In genomic region chr4:99383833-99384392, GRCh38 we compare ENCODE assay signal across 16 cellular contexts. TPM values are rescaled to one million over a fixed set of nuclear protein-coding genes. Genes with fewer than 3 reads are reported as not detected.
A peak's percentile ranks its signal among the peaks of the same experiment; 100 is the strongest.
DNase-seq lines count a peak whose midpoint lies in the region; ATAC-seq and TF ChIP-seq lines count a peak whose summit lies in the region.
"Had no signal": no experiment of that assay in that cellular context is flagged by ENCODE, and none has a peak within 500 bp of the region (broad histone marks: within the 10 kb centered on the region; RNA-seq: fewer than 3 reads in every experiment).

No MANE protein-coding gene starts in this region.

- no peaks in the 10 kb centered on the region for H3K4me1 ChIP-seq in A673 (ENCODE audit: insufficient read depth, low read length, poor library complexity, severe bottlenecking)
- H3K4me1 ChIP-seq in ovary (ENCODE audit: insufficient read depth): peaks cover 9% of the 10 kb centered on the region

- DNase-seq in A673 (ENCODE audit: low spot score) (peak; percentile 5), amniotic stem cell (lab: John Stamatoyannopoulos, UW) (peak; percentile 83), foreskin fibroblast (peak; percentile 90 to 95), ovary (peak; percentile 59 to 82 (median 64)), NCI-H1105 (lab: John Stamatoyannopoulos, UW) (no peak), H7 (no peak)
- no peak for DNase-seq in activated CD4-positive, alpha-beta T cell treated with anti-CD3 and anti-CD28 coated beads, Interleukin-2, amount 10 ng/mL, durations not matched to agents 7 days and 5 days
- DNase-seq: activated CD4-positive, alpha-beta T cell treated with anti-CD3 and anti-CD28 coated beads for 36 hours; activated naive CD4-positive, alpha-beta T cell; DND-41; endodermal cell had no signal

- TF ChIP-seq CTCF in A673 (conservative IDR thresholded peaks at IDR 0.05; ENCODE audit: low read depth, low read length): no peak
- no peak for TF ChIP-seq CTCF in foreskin fibroblast (IDR thresholded peaks at IDR 0.05; ENCODE audit: low read depth, low read length)
- no peak for TF ChIP-seq CTCF in ovary (IDR thresholded peaks at IDR 0.05)

- H3K27ac ChIP-seq in A673 (ENCODE audit: low read depth, low read length, poor library complexity, severe bottlenecking): no peak overlapping the region
- H3K27ac ChIP-seq in ovary: peak overlapping the region; percentile 70 to 88
- H3K27ac ChIP-seq: KMS-11 had no signal

- H3K36me3 ChIP-seq in A673 (ENCODE audit: insufficient read depth, low read length, poor library complexity, severe bottlenecking): no peaks in the 10 kb centered on the region
- no peaks in the 10 kb centered on the region for H3K36me3 ChIP-seq in ovary
- H3K36me3 ChIP-seq in H7 (replicated peaks; ENCODE audit: control insufficient read depth, insufficient read depth, low read length): no peaks in the 10 kb centered on the region

- H3K9me3 ChIP-seq in A673 (ENCODE audit: low read depth, low read length, poor library complexity, severe bottlenecking): no peaks in the 10 kb centered on the region
- H3K9me3 ChIP-seq in ovary: no peaks in the 10 kb centered on the region

- WGBS in ovary, 3 donors: 4 to 8% (median 5%) methylated on average over 5 of the region's 5 CpGs

- POLR2A ChIA-PET in A673 (lab: Charles Lee; ENCODE audit: low non-redundant PET): no interaction called here
- POLR2A ChIA-PET in activated CD4-positive, alpha-beta T cell treated with anti-CD3 and anti-CD28 coated beads, Interleukin-2, amount 10 ng/mL, durations not matched to agents 7 days and 5 days (lab: Charles Lee): no interaction called here

- H3K4me3 ChIP-seq in A673 (ENCODE audit: low read depth, low read length, poor library complexity, severe bottlenecking) (no peak overlapping the region), foreskin fibroblast (ENCODE audit: low read depth in 1 of 2, low read length in 2 of 2) (no peak overlapping the region), ovary (no peak overlapping the region), H7 (ENCODE audit: insufficient read depth, low read depth, low read length) (no peak overlapping the region)

- CTCF ChIA-PET in A673 (lab: Charles Lee): no interaction called here
- CTCF ChIA-PET in activated CD4-positive, alpha-beta T cell treated with anti-CD3 and anti-CD28 coated beads, Interleukin-2, amount 10 ng/mL, durations not matched to agents 7 days and 5 days (lab: Charles Lee): no interaction called here

- TF ChIP-seq POLR2A in ovary (IDR thresholded peaks at IDR 0.05): no peak

- H3K4me1 Mint-ChIP-seq in activated CD4-positive, alpha-beta T cell treated with anti-CD3 and anti-CD28 coated beads, Interleukin-2, amount 10 ng/mL, durations not matched to agents 7 days and 5 days: no peaks in the 10 kb centered on the region
- H3K4me1 Mint-ChIP-seq: activated CD4-positive, alpha-beta T cell treated with anti-CD3 and anti-CD28 coated beads for 36 hours had no signal

- H3K9me3 Mint-ChIP-seq in activated CD4-positive, alpha-beta T cell treated with anti-CD3 and anti-CD28 coated beads, Interleukin-2, amount 10 ng/mL, durations not matched to agents 7 days and 5 days: peaks cover 4% of the 10 kb centered on the region

- H3K27me3 ChIP-seq in A673 (replicated peaks; ENCODE audit: insufficient read depth, low read depth, low read length, poor library complexity) (no peaks in the 10 kb centered on the region), ovary (no peaks in the 10 kb centered on the region), H7 (ENCODE audit: control insufficient read depth, insufficient read depth, low read length) (no peaks in the 10 kb centered on the region)

- no peak overlapping the region for H3K4me3 Mint-ChIP-seq in activated CD4-positive, alpha-beta T cell treated with anti-CD3 and anti-CD28 coated beads, Interleukin-2, amount 10 ng/mL, durations not matched to agents 7 days and 5 days
- H3K4me3 Mint-ChIP-seq: activated CD4-positive, alpha-beta T cell treated with anti-CD3 and anti-CD28 coated beads for 36 hours; endodermal cell had no signal

- no peak for ATAC-seq in GM21447 (IDR thresholded peaks at IDR 0.05; ENCODE audit: unreplicated experiment)
- ATAC-seq: activated CD4-positive, alpha-beta T cell treated with anti-CD3 and anti-CD28 coated beads for 36 hours had no signal

- TF ChIP-seq EP300 in ovary (IDR thresholded peaks at IDR 0.05): peak; percentile 19

- peaks cover 30% of the 10 kb centered on the region for H3K27me3 Mint-ChIP-seq in activated CD4-positive, alpha-beta T cell treated with anti-CD3 and anti-CD28 coated beads, Interleukin-2, amount 10 ng/mL, durations not matched to agents 7 days and 5 days

- BruUV-seq in A673 (replicated peaks; lab: Mats Ljungman, UMichigan): no TSS peak

- intact Hi-C loops in A673 (cut with micrococcal nuclease; ENCODE audit: unreplicated experiment): no loop called here
- intact Hi-C loops in ovary (cut with DNase I): no loop called here

- H3K36me3 Mint-ChIP-seq in activated CD4-positive, alpha-beta T cell treated with anti-CD3 and anti-CD28 coated beads, Interleukin-2, amount 10 ng/mL, durations not matched to agents 7 days and 5 days (ENCODE audit: low read depth): no peaks in the 10 kb centered on the region

- no peak overlapping the region for H3K27ac Mint-ChIP-seq in activated CD4-positive, alpha-beta T cell treated with anti-CD3 and anti-CD28 coated beads, Interleukin-2, amount 10 ng/mL, durations not matched to agents 7 days and 5 days
- H3K27ac Mint-ChIP-seq: activated CD4-positive, alpha-beta T cell treated with anti-CD3 and anti-CD28 coated beads for 36 hours; endodermal cell had no signal

RNA-seq across cellular contexts. Expression of gene ADH1C, which starts 31.4 kb away (rescaled TPM):
- total RNA-seq in A673 (2021): not detected in 2 replicates
- total RNA-seq in ovary: 10 to 100 TPM in 1 of 7 donors, 1 to 10 TPM in 6; 1.5 to 21.6 (median 7.0) TPM
- polyA plus RNA-seq in ovary: 1 to 10 TPM; 4.9 to 8.6 TPM
- not detected for total RNA-seq in activated CD4-positive, alpha-beta T cell treated with anti-CD3 and anti-CD28 coated beads, Interleukin-2, amount 10 ng/mL, durations not matched to agents 7 days and 5 days
- total RNA-seq in H7 (2014; rRNA removed; shearing (Covaris generic)): not detected in 2 replicates
- total RNA-seq: A172; activated CD4-positive, alpha-beta T cell treated with anti-CD3 and anti-CD28 coated beads for 36 hours; endodermal cell; lung microvascular endothelial cell; NCI-H460 had no signal

RNA-seq across cellular contexts. Expression of gene ADH7, which starts 51.2 kb away (rescaled TPM):
- total RNA-seq in A673 (2021) (not detected in 2 replicates), ovary (not detected)
- polyA plus RNA-seq in ovary: not detected
- not detected for total RNA-seq in activated CD4-positive, alpha-beta T cell treated with anti-CD3 and anti-CD28 coated beads, Interleukin-2, amount 10 ng/mL, durations not matched to agents 7 days and 5 days
- not detected in 2 replicates for total RNA-seq in H7 (2014; rRNA removed; shearing (Covaris generic))
- total RNA-seq: A172; activated CD4-positive, alpha-beta T cell treated with anti-CD3 and anti-CD28 coated beads for 36 hours; endodermal cell; lung microvascular endothelial cell; NCI-H460 had no signal

Comparison
In these comparisons a context has a peak if more than half of its experiments do, and no peak if none do; other contexts are left out.
1. DNase-seq: peak in A673 (single experiment), amniotic stem cell (single experiment), foreskin fibroblast (2 of 2) and ovary (5 of 5); none in activated CD4-positive, alpha-beta T cell treated with anti-CD3 and anti-CD28 coated beads, Interleukin-2, amount 10 ng/mL, durations not matched to agents 7 days and 5 days (single experiment), NCI-H1105 (single experiment) and H7 (single experiment).